In the genomic region with DNA sequence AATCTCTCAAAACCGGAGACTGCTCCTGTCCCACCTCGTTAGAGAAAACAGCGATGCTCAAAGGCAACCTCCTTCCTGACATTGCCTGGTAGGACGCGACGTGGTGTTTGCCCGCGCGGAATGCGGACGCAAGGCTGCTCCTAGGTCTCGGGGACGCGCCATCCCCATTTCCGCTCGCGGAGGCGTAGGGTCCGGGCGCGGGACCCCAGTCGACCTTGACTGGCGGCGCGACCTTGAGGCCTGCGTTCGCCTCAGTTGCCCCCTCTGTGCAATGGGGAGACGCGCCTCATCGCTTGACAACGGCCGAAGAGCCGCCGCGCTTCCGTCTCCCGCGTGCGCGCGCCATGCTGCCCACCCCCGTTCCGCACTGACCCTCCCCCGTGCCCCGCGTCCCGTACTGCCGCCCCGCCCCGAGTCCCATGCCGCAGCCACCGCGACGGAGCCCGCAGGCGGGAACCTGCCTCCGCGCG, we compare ENCODE assay signal across 8 cellular contexts. TPM values are rescaled to one million over a fixed set of nuclear protein-coding genes. Genes with fewer than 3 reads are reported as not detected.
DNase-seq lines count a peak whose midpoint lies in the region; ATAC-seq lines count a peak whose summit lies in the region.

No MANE protein-coding gene starts in this region.

- intact Hi-C loops in activated T-helper 2 cell treated with anti-CD3 and anti-CD28 coated beads, Interferon-gamma antibody, Interleukin-2, Interleukin-4, amounts not matched to agents 10 μg/mL and 5 μg/mL and 100 μg/mL, durations not matched to agents 14 hours and 24 hours and 36 hours (cut with micrococcal nuclease): loop anchor here (1.0 to 2.0 kb wide), 10 partner anchors 48 to 335 kb away; partner anchors contain the start of genes H2AZ2, NUDCD3, PURB and TMED4
- intact Hi-C loops in cardiac septum (cut with DNase I): loop anchor here (2.0 to 5.0 kb wide), 4 partner anchors 34 to 189 kb away; partner anchors contain the start of genes OGDH and ZMIZ2

- H3K4me1 Mint-ChIP-seq in activated CD4-positive, alpha-beta T cell treated with anti-CD3 and anti-CD28 coated beads, Interleukin-2, amount 10 ng/mL, durations not matched to agents 7 days and 5 days: peaks cover 36% of the 10 kb centered on the region
- peaks cover 21% of the 10 kb centered on the region for H3K4me1 Mint-ChIP-seq in activated T-helper 2 cell treated with anti-CD3 and anti-CD28 coated beads, Interferon-gamma antibody, Interleukin-2, Interleukin-4, amounts not matched to agents 10 μg/mL and 5 μg/mL and 100 μg/mL, durations not matched to agents 14 hours and 24 hours and 36 hours (ENCODE audit: low read depth)

- H3K27ac Mint-ChIP-seq in activated CD4-positive, alpha-beta T cell treated with anti-CD3 and anti-CD28 coated beads, Interleukin-2, amount 10 ng/mL, durations not matched to agents 7 days and 5 days: peak overlapping the region; percentile 99
- H3K27ac Mint-ChIP-seq in activated T-helper 2 cell treated with anti-CD3 and anti-CD28 coated beads, Interferon-gamma antibody, Interleukin-2, Interleukin-4, amounts not matched to agents 10 μg/mL and 5 μg/mL and 100 μg/mL, durations not matched to agents 14 hours and 24 hours and 36 hours: peak overlapping the region; percentile 95

- POLR2A ChIA-PET in activated CD4-positive, alpha-beta T cell treated with anti-CD3 and anti-CD28 coated beads, Interleukin-2, amount 10 ng/mL, durations not matched to agents 7 days and 5 days (lab: Charles Lee): interaction anchor here (0.6 to 0.8 kb wide), 2 partner anchors 77 to 189 kb away, joined by 3 read pairs; partner anchors contain the start of gene OGDH

- peak overlapping the region; percentile 92 for H3K4me3 Mint-ChIP-seq in activated CD4-positive, alpha-beta T cell treated with anti-CD3 and anti-CD28 coated beads, Interleukin-2, amount 10 ng/mL, durations not matched to agents 7 days and 5 days
- peak overlapping the region; percentile 98 for H3K4me3 Mint-ChIP-seq in activated T-helper 2 cell treated with anti-CD3 and anti-CD28 coated beads, Interferon-gamma antibody, Interleukin-2, Interleukin-4, amounts not matched to agents 10 μg/mL and 5 μg/mL and 100 μg/mL, durations not matched to agents 14 hours and 24 hours and 36 hours (ENCODE audit: low read depth)

- CTCF ChIA-PET in activated CD4-positive, alpha-beta T cell treated with anti-CD3 and anti-CD28 coated beads, Interleukin-2, amount 10 ng/mL, durations not matched to agents 7 days and 5 days (lab: Charles Lee): interaction anchor here (0.6 kb wide), 1 partner anchor 417 kb away, joined by 3 read pairs; no protein-coding TSS in a partner anchor

- H3K27me3 Mint-ChIP-seq in activated CD4-positive, alpha-beta T cell treated with anti-CD3 and anti-CD28 coated beads, Interleukin-2, amount 10 ng/mL, durations not matched to agents 7 days and 5 days: no peaks in the 10 kb centered on the region
- no peaks in the 10 kb centered on the region for H3K27me3 Mint-ChIP-seq in activated T-helper 2 cell treated with anti-CD3 and anti-CD28 coated beads, Interferon-gamma antibody, Interleukin-2, Interleukin-4, amounts not matched to agents 10 μg/mL and 5 μg/mL and 100 μg/mL, durations not matched to agents 14 hours and 24 hours and 36 hours (ENCODE audit: low read depth)

- peak; percentile 18 for ATAC-seq in HG02571 (IDR thresholded peaks at IDR 0.05; ENCODE audit: unreplicated experiment)

- H3K36me3 Mint-ChIP-seq in activated CD4-positive, alpha-beta T cell treated with anti-CD3 and anti-CD28 coated beads, Interleukin-2, amount 10 ng/mL, durations not matched to agents 7 days and 5 days (ENCODE audit: low read depth): peaks cover 37% of the 10 kb centered on the region
- H3K36me3 Mint-ChIP-seq in activated T-helper 2 cell treated with anti-CD3 and anti-CD28 coated beads, Interferon-gamma antibody, Interleukin-2, Interleukin-4, amounts not matched to agents 10 μg/mL and 5 μg/mL and 100 μg/mL, durations not matched to agents 14 hours and 24 hours and 36 hours (ENCODE audit: low read depth): peaks cover 39% of the 10 kb centered on the region

- no peaks in the 10 kb centered on the region for H3K9me3 Mint-ChIP-seq in activated CD4-positive, alpha-beta T cell treated with anti-CD3 and anti-CD28 coated beads, Interleukin-2, amount 10 ng/mL, durations not matched to agents 7 days and 5 days
- H3K9me3 Mint-ChIP-seq in activated T-helper 2 cell treated with anti-CD3 and anti-CD28 coated beads, Interferon-gamma antibody, Interleukin-2, Interleukin-4, amounts not matched to agents 10 μg/mL and 5 μg/mL and 100 μg/mL, durations not matched to agents 14 hours and 24 hours and 36 hours: no peaks in the 10 kb centered on the region

- DNase-seq in activated CD4-positive, alpha-beta T cell treated with anti-CD3 and anti-CD28 coated beads, Interleukin-2, amount 10 ng/mL, durations not matched to agents 7 days and 5 days: peak; percentile 72
- no peak for DNase-seq in activated CD4-positive, alpha-beta T cell treated with anti-CD3 and anti-CD28 coated beads, Interleukin-2, amount 50 U/mL, for 4 hours
- DNase-seq in NCI-H146 treated with DMSO at 0.1 percent for 48 hours (lab: John Stamatoyannopoulos, UW; ENCODE audit: unreplicated experiment) (peak; percentile 52), cardiac septum (ENCODE audit: low spot score) (peak; percentile 78), putamen (ENCODE audit: low spot score) (peak; percentile 45), T-helper 9 cell (no peak)
- DNase-seq in activated T-helper 2 cell treated with anti-CD3 and anti-CD28 coated beads, Interferon-gamma antibody, Interleukin-2, Interleukin-4, amounts not matched to agents 10 μg/mL and 5 μg/mL and 100 μg/mL, durations not matched to agents 14 hours and 24 hours and 36 hours (ENCODE audit: low spot score): no peak

RNA-seq across cellular contexts. Expression of gene PPIA, which starts 0.4 kb away (rescaled TPM):
- 1,000 to 10,000 TPM; 1,993 to 2,183 TPM for total RNA-seq in activated CD4-positive, alpha-beta T cell treated with anti-CD3 and anti-CD28 coated beads, Interleukin-2, amount 10 ng/mL, durations not matched to agents 7 days and 5 days
- total RNA-seq in activated T-helper 2 cell treated with anti-CD3 and anti-CD28 coated beads, Interferon-gamma antibody, Interleukin-2, Interleukin-4, amounts not matched to agents 10 μg/mL and 5 μg/mL and 100 μg/mL, durations not matched to agents 14 hours and 24 hours and 36 hours: 2,442 and 2,446 TPM in 2 replicates
- 436 TPM for total RNA-seq in cardiac septum

RNA-seq across cellular contexts. Expression of gene ZMIZ2, which starts 47.4 kb away (rescaled TPM):
- 100 to 1,000 TPM in 1 of 2 experiments, 10 to 100 TPM in 1; 98.6 to 100 TPM for total RNA-seq in activated CD4-positive, alpha-beta T cell treated with anti-CD3 and anti-CD28 coated beads, Interleukin-2, amount 10 ng/mL, durations not matched to agents 7 days and 5 days
- total RNA-seq in activated T-helper 2 cell treated with anti-CD3 and anti-CD28 coated beads, Interferon-gamma antibody, Interleukin-2, Interleukin-4, amounts not matched to agents 10 μg/mL and 5 μg/mL and 100 μg/mL, durations not matched to agents 14 hours and 24 hours and 36 hours: 105 TPM in 2 replicates
- 62.4 TPM for total RNA-seq in cardiac septum

RNA-seq across cellular contexts. Expression of gene H2AZ2, which starts 51.8 kb away (rescaled TPM):
- 100 to 1,000 TPM; 327 to 404 TPM for total RNA-seq in activated CD4-positive, alpha-beta T cell treated with anti-CD3 and anti-CD28 coated beads, Interleukin-2, amount 10 ng/mL, durations not matched to agents 7 days and 5 days
- total RNA-seq in activated T-helper 2 cell treated with anti-CD3 and anti-CD28 coated beads, Interferon-gamma antibody, Interleukin-2, Interleukin-4, amounts not matched to agents 10 μg/mL and 5 μg/mL and 100 μg/mL, durations not matched to agents 14 hours and 24 hours and 36 hours: 204 and 208 TPM in 2 replicates
- total RNA-seq in cardiac septum: 210 TPM

Comparison
In these comparisons a context has a peak if more than half of its experiments do, and no peak if none do; other contexts are left out.
1. DNase-seq: peak in activated CD4-positive, alpha-beta T cell treated with anti-CD3 and anti-CD28 coated beads, Interleukin-2, amount 10 ng/mL, durations not matched to agents 7 days and 5 days (single experiment), NCI-H146 treated with DMSO at 0.1 percent for 48 hours (single experiment), cardiac septum (single experiment) and putamen (single experiment); none in activated CD4-positive, alpha-beta T cell treated with anti-CD3 and anti-CD28 coated beads, Interleukin-2, amount 50 U/mL, for 4 hours (0 of 2), activated T-helper 2 cell treated with anti-CD3 and anti-CD28 coated beads, Interferon-gamma antibody, Interleukin-2, Interleukin-4, amounts not matched to agents 10 μg/mL and 5 μg/mL and 100 μg/mL, durations not matched to agents 14 hours and 24 hours and 36 hours (single experiment) and T-helper 9 cell (single experiment).